Comparison of ENCODE assay signal across 9 cellular contexts in genomic region chr3:132087356-132087755, GRCh38. TPM values are rescaled to one million over a fixed set of nuclear protein-coding genes. Genes with fewer than 3 reads are reported as not detected.
"Had no signal": no experiment of that assay in that cellular context is flagged by ENCODE, and none has a peak within 500 bp of the region (broad histone marks: within the 10 kb centered on the region; RNA-seq: fewer than 3 reads in every experiment).

No MANE protein-coding gene starts in this region.

- H3K9me3 ChIP-seq: HAP-1 had no signal

- H3K4me1 ChIP-seq: HAP-1 had no signal

- H3K27me3 Mint-ChIP-seq: IgD-negative memory B cell had no signal

- FAIRE-seq: HepG2 had no signal

- H3K27ac ChIP-seq: GM23248, HL-60 had no signal

- H3K4me3 ChIP-seq: GM23248, HAP-1 had no signal

- H3K4me1 Mint-ChIP-seq: IgD-negative memory B cell had no signal

- H3K4me3 Mint-ChIP-seq: HFFc6, IgD-negative memory B cell had no signal

- H3K9me3 Mint-ChIP-seq: HFFc6, IgD-negative memory B cell had no signal

- H3K36me3 ChIP-seq: HAP-1 had no signal

- DNase-seq: GM23248, GOT3, H7, HFFc6 had no signal

- H3K36me3 Mint-ChIP-seq: IgD-negative memory B cell had no signal

- H3K27ac Mint-ChIP-seq: HFFc6, IgD-negative memory B cell had no signal

RNA-seq across cellular contexts. Expression of gene CPNE4, which starts 52.5 kb away (rescaled TPM):
- total RNA-seq: HepG2, HFFc6, HT1080 had no signal
- polyA plus RNA-seq: HepG2, IgD-negative memory B cell had no signal
